In genomic region chr11:86812981-86813380, GRCh38 we compare ENCODE assay signal across 16 cellular contexts. TPM values are rescaled to one million over a fixed set of nuclear protein-coding genes. Genes with fewer than 3 reads are reported as not detected.
DNase-seq lines count a peak whose midpoint lies in the region; ATAC-seq, FAIRE-seq and TF ChIP-seq lines count a peak whose summit lies in the region.
"Had no signal": no experiment of that assay in that cellular context is flagged by ENCODE, and none has a peak within 500 bp of the region (broad histone marks: within the 10 kb centered on the region; RNA-seq: fewer than 3 reads in every experiment).

No MANE protein-coding gene starts in this region.

- no peaks in the 10 kb centered on the region for H3K27me3 ChIP-seq in endothelial cell of umbilical vein (ENCODE audit: control insufficient read depth in 2 of 2, insufficient read depth in 2 of 2, low read length in 2 of 2)
- H3K27me3 ChIP-seq in vagina = no peaks in the 10 kb centered on the region
- H3K27me3 ChIP-seq: foreskin keratinocyte had no signal

- H3K27ac ChIP-seq in endothelial cell of umbilical vein (ENCODE audit: insufficient read depth, low read depth, low read length) (no peak overlapping the region), vagina (peak overlapping the region; percentile 71)
- H3K27ac ChIP-seq: foreskin keratinocyte had no signal

- H3K4me3 ChIP-seq in endothelial cell of umbilical vein (replicated peaks in 1 of 3; ENCODE audit: insufficient read depth in 1 of 3, low read depth in 1 of 3, low read length in 3 of 3) (no peak overlapping the region), vagina (no peak overlapping the region)
- H3K4me3 ChIP-seq: skin epidermis had no signal

- no peak overlapping the region for H3K9ac ChIP-seq in endothelial cell of umbilical vein (replicated peaks; ENCODE audit: extremely low read depth, insufficient read depth, low read length)

- H3K9me3 ChIP-seq in endothelial cell of umbilical vein (replicated peaks; ENCODE audit: control insufficient read depth, insufficient read depth, low read length) (no peaks in the 10 kb centered on the region), vagina (no peaks in the 10 kb centered on the region)

- DNase-seq in activated T-cell treated with anti-CD3 and anti-CD28 coated beads, Interleukin-2, amount 50 U/mL, for 4 hours = no peak
- DNase-seq in activated T-cell treated with anti-CD3 and anti-CD28 coated beads for 4 hours = no peak
- no peak for DNase-seq in endothelial cell of umbilical vein (ENCODE audit: low read depth, low spot score)
- DNase-seq in vagina (ENCODE audit: extremely low spot score in 2 of 2) = no peak
- no peak for DNase-seq in glutamatergic neuron
- DNase-seq in sciatic nerve (ENCODE audit: low spot score) = no peak
- DNase-seq: activated naive CD4-positive, alpha-beta T cell treated with anti-CD3 and anti-CD28 coated beads, Interleukin-2, amount 10 ng/mL, durations not matched to agents 7 days and 5 days; foreskin keratinocyte; Kasumi-1; NCI-H1417; SHP77 treated with DMSO at 0.1 percent for 48 hours had no signal

- no peak for FAIRE-seq in endothelial cell of umbilical vein (lab: Jason Lieb, UNC)
- FAIRE-seq: A204.1, colon had no signal

- no peak for TF ChIP-seq CTCF in endothelial cell of umbilical vein (IDR thresholded peaks at IDR 0.05; ENCODE audit: extremely low read depth in 1 of 2, insufficient read depth in 1 of 2, low read depth in 1 of 2, low read length in 2 of 2)
- TF ChIP-seq CTCF in vagina (IDR thresholded peaks at IDR 0.05) = no peak
- no peak for TF ChIP-seq CTCF in glutamatergic neuron (IDR thresholded peaks at IDR 0.05; ENCODE audit: partially characterized antibody, unreplicated experiment)

- H3K9me3 Mint-ChIP-seq in activated T-cell treated with anti-CD3 and anti-CD28 coated beads, Interleukin-2, amount 50 U/mL, for 4 hours = no peaks in the 10 kb centered on the region
- H3K9me3 Mint-ChIP-seq in glutamatergic neuron (ENCODE audit: unreplicated experiment) = no peaks in the 10 kb centered on the region
- H3K9me3 Mint-ChIP-seq: activated naive CD4-positive, alpha-beta T cell treated with anti-CD3 and anti-CD28 coated beads, Interleukin-2, amount 10 ng/mL, durations not matched to agents 7 days and 5 days had no signal

- H3K4me1 ChIP-seq in endothelial cell of umbilical vein (ENCODE audit: control insufficient read depth, extremely low read depth, insufficient read depth, low read length) (peaks cover 42% of the 10 kb centered on the region), vagina (peaks cover 82% of the 10 kb centered on the region)

- no peak overlapping the region for H3K27ac Mint-ChIP-seq in glutamatergic neuron (ENCODE audit: unreplicated experiment)
- H3K27ac Mint-ChIP-seq: activated naive CD4-positive, alpha-beta T cell treated with anti-CD3 and anti-CD28 coated beads, Interleukin-2, amount 10 ng/mL, durations not matched to agents 7 days and 5 days had no signal

- H3K4me2 ChIP-seq in endothelial cell of umbilical vein (ENCODE audit: insufficient read depth, low read length) = no peak overlapping the region

- H3K36me3 Mint-ChIP-seq in activated T-cell treated with anti-CD3 and anti-CD28 coated beads, Interleukin-2, amount 50 U/mL, for 4 hours (ENCODE audit: insufficient read depth) = no peaks in the 10 kb centered on the region
- H3K36me3 Mint-ChIP-seq in glutamatergic neuron (ENCODE audit: unreplicated experiment) = no peaks in the 10 kb centered on the region
- H3K36me3 Mint-ChIP-seq: activated naive CD4-positive, alpha-beta T cell treated with anti-CD3 and anti-CD28 coated beads, Interleukin-2, amount 10 ng/mL, durations not matched to agents 7 days and 5 days had no signal

- peaks cover 48% of the 10 kb centered on the region for H3K79me2 ChIP-seq in endothelial cell of umbilical vein (ENCODE audit: control insufficient read depth, insufficient read depth, low read length)

- no peak overlapping the region for H3K4me3 Mint-ChIP-seq in activated T-cell treated with anti-CD3 and anti-CD28 coated beads, Interleukin-2, amount 50 U/mL, for 4 hours
- no peak overlapping the region for H3K4me3 Mint-ChIP-seq in glutamatergic neuron (ENCODE audit: unreplicated experiment)
- H3K4me3 Mint-ChIP-seq: activated naive CD4-positive, alpha-beta T cell treated with anti-CD3 and anti-CD28 coated beads, Interleukin-2, amount 10 ng/mL, durations not matched to agents 7 days and 5 days had no signal

- peak; percentile 51 to 56 for ATAC-seq in activated T-cell treated with anti-CD3 and anti-CD28 coated beads, Interleukin-2, amount 50 U/mL, for 4 hours
- peak; percentile 54 for ATAC-seq in HG02885 (IDR thresholded peaks at IDR 0.05; ENCODE audit: poor library complexity, unreplicated experiment)
- no peak for ATAC-seq in GM21723 (IDR thresholded peaks at IDR 0.05; ENCODE audit: unreplicated experiment)
- ATAC-seq in sciatic nerve = no peak
- ATAC-seq: foreskin keratinocyte had no signal

- intact Hi-C loops in endothelial cell of umbilical vein (cut with micrococcal nuclease) = no loop called here
- intact Hi-C loops in vagina (cut with DNase I) = no loop called here
- intact Hi-C loops in sciatic nerve (cut with DNase I) = loop anchor here (10.0 kb wide), 1 partner anchor 208 kb away; no protein-coding TSS in a partner anchor

- TF ChIP-seq POLR2A in endothelial cell of umbilical vein (IDR thresholded peaks at IDR 0.05; ENCODE audit: low read depth, low read length) (no peak), vagina (IDR thresholded peaks at IDR 0.05) (no peak)

- no peaks in the 10 kb centered on the region for H3K4me1 Mint-ChIP-seq in activated T-cell treated with anti-CD3 and anti-CD28 coated beads, Interleukin-2, amount 50 U/mL, for 4 hours (ENCODE audit: low read depth)
- no peaks in the 10 kb centered on the region for H3K4me1 Mint-ChIP-seq in glutamatergic neuron (ENCODE audit: low read depth, unreplicated experiment)
- H3K4me1 Mint-ChIP-seq: activated naive CD4-positive, alpha-beta T cell treated with anti-CD3 and anti-CD28 coated beads, Interleukin-2, amount 10 ng/mL, durations not matched to agents 7 days and 5 days had no signal

- POLR2A ChIA-PET in endothelial cell of umbilical vein (lab: Charles Lee) = interaction anchor here (0.6 kb wide), 1 partner anchor 1545 kb away, joined by 3 read pairs; no protein-coding TSS in a partner anchor

- CTCF ChIA-PET in endothelial cell of umbilical vein (lab: Charles Lee) = interaction anchor here (1.0 kb wide), 3 partner anchors 205 to 958 kb away, joined by 3 to 4 read pairs (median 3); partner anchors contain the start of gene CCDC83

- dilution Hi-C loops in endothelial cell of umbilical vein (cut with MboI; ENCODE audit: extremely low pct_ligation_motif_present, low sequenced_read_pairs) = no loop called here

- BruUV-seq in endothelial cell of umbilical vein (replicated peaks; lab: Mats Ljungman, UMichigan) = no TSS peak

- no peak overlapping the region for H2AFZ ChIP-seq in endothelial cell of umbilical vein (ENCODE audit: low read depth, low read length)

- H4K20me1 ChIP-seq in endothelial cell of umbilical vein (replicated peaks; ENCODE audit: control insufficient read depth, extremely low read depth, insufficient read depth, low read length) = no peaks in the 10 kb centered on the region

- peaks cover 4 to 11% of the 10 kb centered on the region in 2 experiments for H3K36me3 ChIP-seq in endothelial cell of umbilical vein (ENCODE audit: control insufficient read depth in 2 of 2, extremely low read depth in 1 of 2, insufficient read depth in 2 of 2, low read length in 2 of 2)
- H3K36me3 ChIP-seq in vagina = peaks cover 0 to 3% of the 10 kb centered on the region in 2 donors

- peaks cover 4% of the 10 kb centered on the region for H3K27me3 Mint-ChIP-seq in activated T-cell treated with anti-CD3 and anti-CD28 coated beads, Interleukin-2, amount 50 U/mL, for 4 hours (ENCODE audit: low read depth)
- peaks cover 5% of the 10 kb centered on the region for H3K27me3 Mint-ChIP-seq in glutamatergic neuron (ENCODE audit: unreplicated experiment)

- no peaks in the 10 kb centered on the region for H3K9me1 ChIP-seq in endothelial cell of umbilical vein (replicated peaks; ENCODE audit: control insufficient read depth, extremely low read depth, insufficient read depth, low read length)

TF ChIP-seq in endothelial cell of umbilical vein, 7 proteins besides CTCF, POLR2A, EP300 and RAD21:
- TF ChIP-seq GATA2 (IDR thresholded peaks at IDR 0.05; ENCODE audit: insufficient read depth, insufficient read length, low read depth, low read length) (no peak), JUN (IDR thresholded peaks at IDR 0.05; ENCODE audit: borderline replicate concordance, insufficient read depth, insufficient read length, low read depth) (no peak), POLR2AphosphoS5 (IDR thresholded peaks at IDR 0.05; ENCODE audit: insufficient read depth, low read depth, low read length) (peak; percentile 20), EZH2 (IDR thresholded peaks at IDR 0.05; ENCODE audit: borderline replicate concordance, low read depth, low read length, severe bottlenecking) (no peak)
TF ChIP-seq in endothelial cell of umbilical vein: peak in this region for 1.

RNA-seq across cellular contexts. Expression of gene PRSS23, which starts 12.6 kb away (rescaled TPM):
- 10 to 100 TPM in 2 of 3 donors, 1 to 10 TPM in 1; 6.6 to 12.1 (median 10.4) TPM for total RNA-seq in activated T-cell treated with anti-CD3 and anti-CD28 coated beads, Interleukin-2, amount 50 U/mL, for 4 hours
- total RNA-seq in endothelial cell of umbilical vein (240 and 278 TPM in 2 replicates), vagina (40.3 TPM), glutamatergic neuron (ENCODE audit: unreplicated experiment) (20.2 TPM), sciatic nerve (28.6 TPM)
- polyA plus RNA-seq in endothelial cell of umbilical vein = 146 and 161 TPM in 2 replicates
- 203 and 208 TPM in 2 replicates for polyA plus RNA-seq in endothelial cell of umbilical vein (2011; cell fraction: cytosol; rRNA removed)
- polyA plus RNA-seq in endothelial cell of umbilical vein (2011; cell fraction: nucleus; rRNA removed) = 125 and 127 TPM in 2 replicates
- polyA plus RNA-seq in endothelial cell of umbilical vein (2012) = 434 and 459 TPM in 2 replicates
- 298 and 340 TPM in 2 replicates for polyA minus RNA-seq in endothelial cell of umbilical vein
- 250 TPM for polyA minus RNA-seq in endothelial cell of umbilical vein (2011; cell fraction: cytosol; rRNA and poly(A)+ RNA removed)
- 104 and 133 TPM in 2 replicates for polyA minus RNA-seq in endothelial cell of umbilical vein (2011; cell fraction: nucleus; rRNA and poly(A)+ RNA removed)

Comparison
In these comparisons a context has a peak if more than half of its experiments do, and no peak if none do; other contexts are left out.
1. ATAC-seq: peak in activated T-cell treated with anti-CD3 and anti-CD28 coated beads, Interleukin-2, amount 50 U/mL, for 4 hours (2 of 2) and HG02885 (single experiment); none in GM21723 (single experiment) and sciatic nerve (single experiment).